8 cellular contexts compared by ENCODE assay signal in genomic region chr10:30502266-30503058, GRCh38.
DNase-seq lines count a peak whose midpoint lies in the region; ATAC-seq and TF ChIP-seq lines count a peak whose summit lies in the region.

No MANE protein-coding gene starts in this region.

- H3K4me3 ChIP-seq in gastrocnemius medialis = no peak overlapping the region

- peak; percentile 60 to 81 for ATAC-seq in left cardiac atrium
- no peak for ATAC-seq in Right ventricle myocardium inferior
- ATAC-seq in HG02642 (IDR thresholded peaks at IDR 0.05; ENCODE audit: poor library complexity, unreplicated experiment) = peak; percentile 70
- ATAC-seq in gastrocnemius medialis = no peak

- no peak for TF ChIP-seq POLR2A in gastrocnemius medialis (IDR thresholded peaks at IDR 0.05)

- no peaks in the 10 kb centered on the region for H3K9me3 ChIP-seq in gastrocnemius medialis

- no peak overlapping the region for H3K27ac ChIP-seq in gastrocnemius medialis

- H3K4me1 ChIP-seq in gastrocnemius medialis = no peaks in the 10 kb centered on the region

- no peaks in the 10 kb centered on the region for H3K27me3 ChIP-seq in gastrocnemius medialis

- intact Hi-C loops in left cardiac atrium (cut with DNase I) (no loop called here), Right ventricle myocardium inferior (cut with DNase I) (no loop called here), gastrocnemius medialis (cut with DNase I; ENCODE audit: low total_unique reads) (no loop called here)

- no peak for TF ChIP-seq CTCF in gastrocnemius medialis (IDR thresholded peaks at IDR 0.05 in 4 of 5, conservative IDR thresholded peaks at IDR 0.05 in 1 of 5)

- in situ Hi-C loops in gastrocnemius medialis (cut with MboI; ENCODE audit: low sequenced_read_pairs in 4 of 4) = no loop called here

- H3K36me3 ChIP-seq in gastrocnemius medialis = no peaks in the 10 kb centered on the region

- DNase-seq in left cardiac atrium (no peak), Right ventricle myocardium inferior (ENCODE audit: missing footprints) (no peak), NCI-H226 (peak; percentile 15), gastrocnemius medialis (no peak), inferior parietal cortex (ENCODE audit: extremely low spot score) (no peak), NCI-H82 treated with DMSO at 0.1 percent for 48 hours (lab: John Stamatoyannopoulos, UW; ENCODE audit: unreplicated experiment) (no peak)
- peak; percentile 26 for DNase-seq in effector CD4-positive, alpha-beta T cell

Comparison
In these comparisons a context has a peak if more than half of its experiments do, and no peak if none do; other contexts are left out.
1. ATAC-seq: peak in left cardiac atrium (2 of 2) and HG02642 (single experiment); none in Right ventricle myocardium inferior (single experiment) and gastrocnemius medialis (0 of 2).
2. DNase-seq: peak in NCI-H226 (single experiment) and effector CD4-positive, alpha-beta T cell (single experiment); none in left cardiac atrium (single experiment), Right ventricle myocardium inferior (single experiment), gastrocnemius medialis (0 of 2), inferior parietal cortex (single experiment) and NCI-H82 treated with DMSO at 0.1 percent for 48 hours (single experiment).